ENCODE assay signal across 21 cellular contexts in the genomic region with DNA sequence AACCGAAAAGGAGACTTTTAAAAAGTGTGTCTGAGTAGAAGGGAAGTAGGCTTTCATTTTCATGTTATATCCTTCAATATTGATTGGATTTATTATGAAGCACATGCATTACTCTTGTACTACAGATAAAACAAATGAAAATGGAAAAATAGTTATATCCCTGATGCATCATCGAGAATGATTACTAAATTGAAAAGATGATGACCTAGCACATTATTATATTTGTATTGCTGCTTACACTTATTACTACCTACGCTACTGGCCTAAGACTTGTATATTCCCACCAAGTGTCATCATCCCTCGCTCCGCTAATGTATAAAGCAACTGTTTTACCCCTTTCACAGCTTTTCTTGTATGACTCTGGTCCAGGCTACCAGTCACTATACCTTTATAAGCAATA.
A peak's percentile ranks its signal among the peaks of the same experiment; 100 is the strongest.
DNase-seq lines count a peak whose midpoint lies in the region; ATAC-seq, FAIRE-seq and TF ChIP-seq lines count a peak whose summit lies in the region.
"Had no signal": no experiment of that assay in that cellular context is flagged by ENCODE, and none has a peak within 500 bp of the region (broad histone marks: within the 10 kb centered on the region; RNA-seq: fewer than 3 reads in every experiment).

No MANE protein-coding gene starts in this region.

- TF ChIP-seq POLR2A in HepG2 (IDR thresholded peaks at IDR 0.05; ENCODE audit: insufficient read depth in 1 of 2, low read depth in 2 of 2, low read length in 2 of 2), result no peak
- no peak for TF ChIP-seq POLR2A in right lobe of liver (IDR thresholded peaks at IDR 0.05)

- H3K79me2 ChIP-seq in HepG2 (ENCODE audit: insufficient read depth, low read length) (no peaks in the 10 kb centered on the region), smooth muscle cell (ENCODE audit: low read depth) (no peaks in the 10 kb centered on the region), GM23338 (replicated peaks; ENCODE audit: insufficient read depth) (no peaks in the 10 kb centered on the region)

- intact Hi-C loops in HepG2 (cut with micrococcal nuclease; ENCODE audit: unreplicated experiment) (no loop called here), right lobe of liver (cut with DNase I) (no loop called here)
- intact Hi-C loops in activated naive CD4-positive, alpha-beta T cell treated with anti-CD3 and anti-CD28 coated beads for 36 hours (cut with micrococcal nuclease), result no loop called here

- 13% methylated on average over 5 of the region's 5 CpGs for WGBS in HepG2 (ENCODE audit: low lambda C conversion rate)
- 61% methylated on average over 5 of the region's 5 CpGs for WGBS in right lobe of liver (ENCODE audit: insufficient coverage, low coverage, low lambda C conversion rate, missing lambda C conversion rate)
- 95% methylated on average over 5 of the region's 5 CpGs for WGBS in smooth muscle cell (ENCODE audit: low lambda C conversion rate)

- H3K4me1 Mint-ChIP-seq in nephron (peaks cover 14% of the 10 kb centered on the region), GM23338 (no peaks in the 10 kb centered on the region)
- H3K4me1 Mint-ChIP-seq in activated naive CD4-positive, alpha-beta T cell treated with anti-CD3 and anti-CD28 coated beads for 36 hours (ENCODE audit: low read depth), result no peaks in the 10 kb centered on the region
- H3K4me1 Mint-ChIP-seq: B cell; CD4-positive, CD25-positive, alpha-beta regulatory T cell had no signal

- H3K9me2 ChIP-seq in GM23338 (ENCODE audit: insufficient read depth), result peaks cover 3% of the 10 kb centered on the region; the same call in 1 of the 2 replicates

- DNase-seq in HepG2 (ENCODE audit: low spot score) (no peak), right lobe of liver (no peak), smooth muscle cell (lab: John Stamatoyannopoulos, UW; ENCODE audit: unreplicated experiment) (no peak), GM23338 (ENCODE audit: low spot score) (no peak)
- DNase-seq in activated naive CD4-positive, alpha-beta T cell treated with anti-CD3 and anti-CD28 coated beads for 36 hours, result no peak
- DNase-seq: Caco-2; CD4-positive, CD25-positive, alpha-beta regulatory T cell; CD8-positive, alpha-beta T cell; DMS153; DND-41; H7; HCEC 1CT had no signal

- H3K4me3 Mint-ChIP-seq in nephron (no peak overlapping the region), GM23338 (no peak overlapping the region)
- no peak overlapping the region for H3K4me3 Mint-ChIP-seq in activated naive CD4-positive, alpha-beta T cell treated with anti-CD3 and anti-CD28 coated beads for 36 hours
- H3K4me3 Mint-ChIP-seq: B cell; CD4-positive, CD25-positive, alpha-beta regulatory T cell; CD8-positive, alpha-beta T cell had no signal

- POLR2A ChIA-PET in HepG2 (lab: Yijun Ruan, JAX), result no interaction called here

- ATAC-seq in HepG2, result no peak
- no peak for ATAC-seq in right lobe of liver
- no peak for ATAC-seq in GM23338
- ATAC-seq: CD8-positive, alpha-beta T cell had no signal

- H3K4me1 ChIP-seq in HepG2 (ENCODE audit: insufficient read depth, low read length) (no peaks in the 10 kb centered on the region), right lobe of liver (no peaks in the 10 kb centered on the region), smooth muscle cell (ENCODE audit: low read depth) (no peaks in the 10 kb centered on the region), GM23338 (ENCODE audit: insufficient read depth) (no peaks in the 10 kb centered on the region)
- H3K4me1 ChIP-seq: BLaER1, Caco-2 had no signal

- H2AFZ ChIP-seq in HepG2 (ENCODE audit: low read length), result no peak overlapping the region
- peak overlapping the region; percentile 65 for H2AFZ ChIP-seq in smooth muscle cell (ENCODE audit: low read depth)
- no peak overlapping the region for H2AFZ ChIP-seq in GM23338

- H3K27me3 Mint-ChIP-seq in nephron (ENCODE audit: low read depth), result no peaks in the 10 kb centered on the region
- H3K27me3 Mint-ChIP-seq in GM23338 (ENCODE audit: insufficient read depth, low read depth, poor library complexity), result no peaks in the 10 kb centered on the region
- H3K27me3 Mint-ChIP-seq in activated naive CD4-positive, alpha-beta T cell treated with anti-CD3 and anti-CD28 coated beads for 36 hours (ENCODE audit: low read depth), result no peaks in the 10 kb centered on the region
- H3K27me3 Mint-ChIP-seq: B cell; CD4-positive, CD25-positive, alpha-beta regulatory T cell had no signal

- H3K4me2 ChIP-seq in HepG2 (ENCODE audit: low read depth, low read length) (no peak overlapping the region), smooth muscle cell (no peak overlapping the region), GM23338 (no peak overlapping the region)
- H3K4me2 ChIP-seq: BLaER1 had no signal

- in situ Hi-C loops in HepG2 (cut with HindIII; ENCODE audit: extremely low pct_ligation_motif_present, low pct_unique_long_range_greater_than_20kb), result no loop called here

- H3K4me3 ChIP-seq in HepG2 (replicated peaks in 1 of 3; ENCODE audit: insufficient read depth in 1 of 3, low read depth in 2 of 3, low read length in 3 of 3) (no peak overlapping the region), right lobe of liver (no peak overlapping the region), smooth muscle cell (no peak overlapping the region), GM23338 (no peak overlapping the region)
- H3K4me3 ChIP-seq: BLaER1 had no signal

- H4K20me1 ChIP-seq in HepG2 (ENCODE audit: insufficient read depth, low read length) (no peaks in the 10 kb centered on the region), smooth muscle cell (ENCODE audit: low read depth) (no peaks in the 10 kb centered on the region), GM23338 (replicated peaks; ENCODE audit: insufficient read depth) (no peaks in the 10 kb centered on the region)
- H4K20me1 ChIP-seq: BLaER1 had no signal

- H3K27ac ChIP-seq in HepG2 (ENCODE audit: extremely low read length, insufficient read depth, low read length) (no peak overlapping the region), right lobe of liver (no peak overlapping the region), smooth muscle cell (ENCODE audit: low read depth) (no peak overlapping the region), GM23338 (ENCODE audit: low read depth) (no peak overlapping the region)
- H3K27ac ChIP-seq: 22Rv1, BLaER1, C4-2B had no signal

- CTCF ChIA-PET in HepG2 (lab: Yijun Ruan, JAX; ENCODE audit: low intra/inter-chr PET ratio, low total read pairs), result no interaction called here
- CTCF ChIA-PET in activated naive CD4-positive, alpha-beta T cell treated with anti-CD3 and anti-CD28 coated beads for 36 hours (lab: Charles Lee), result no interaction called here

- H3F3A ChIP-seq in smooth muscle cell (ENCODE audit: low read depth) (no peaks in the 10 kb centered on the region), GM23338 (replicated peaks; ENCODE audit: low read depth) (no peaks in the 10 kb centered on the region)

- no TSS peak for BruUV-seq in HepG2 (replicated peaks; lab: Mats Ljungman, UMichigan)

- H3K9ac ChIP-seq in HepG2 (ENCODE audit: insufficient read depth, low read depth, low read length) (no peak overlapping the region), smooth muscle cell (ENCODE audit: low read depth) (no peak overlapping the region)
- H3K9ac ChIP-seq: BLaER1 had no signal

- no peaks in the 10 kb centered on the region; a peak in 1 of 5 replicates for H3K27me3 ChIP-seq in HepG2 (ENCODE audit: control insufficient read depth in 1 of 2, insufficient read depth in 2 of 2, low read length in 2 of 2)
- no peaks in the 10 kb centered on the region for H3K27me3 ChIP-seq in right lobe of liver
- H3K27me3 ChIP-seq in smooth muscle cell (ENCODE audit: low read depth), result no peaks in the 10 kb centered on the region
- no peaks in the 10 kb centered on the region for H3K27me3 ChIP-seq in GM23338 (ENCODE audit: insufficient read depth)
- H3K27me3 ChIP-seq: BLaER1 had no signal

- TF ChIP-seq EP300 in HepG2 (IDR thresholded peaks at IDR 0.05; ENCODE audit: low read depth in 2 of 2, low read length in 2 of 2) (no peak), HepG2 (CRISPR knock-in tag; IDR thresholded peaks at IDR 0.05; ENCODE audit: borderline replicate concordance) (no peak)

- H3K27ac Mint-ChIP-seq in nephron (peak overlapping the region; percentile 74 to 96 (median 86)), GM23338 (no peak overlapping the region)
- H3K27ac Mint-ChIP-seq in activated naive CD4-positive, alpha-beta T cell treated with anti-CD3 and anti-CD28 coated beads for 36 hours, result no peak overlapping the region
- H3K27ac Mint-ChIP-seq: B cell; CD4-positive, CD25-positive, alpha-beta regulatory T cell; CD8-positive, alpha-beta T cell had no signal

- H3K36me3 Mint-ChIP-seq in nephron (ENCODE audit: low read depth), result no peaks in the 10 kb centered on the region
- no peaks in the 10 kb centered on the region for H3K36me3 Mint-ChIP-seq in GM23338 (ENCODE audit: low read depth)
- H3K36me3 Mint-ChIP-seq in activated naive CD4-positive, alpha-beta T cell treated with anti-CD3 and anti-CD28 coated beads for 36 hours (ENCODE audit: low read depth), result no peaks in the 10 kb centered on the region
- H3K36me3 Mint-ChIP-seq: CD4-positive, CD25-positive, alpha-beta regulatory T cell; CD8-positive, alpha-beta T cell had no signal

- H3K9me3 Mint-ChIP-seq in nephron (no peaks in the 10 kb centered on the region), GM23338 (no peaks in the 10 kb centered on the region)
- H3K9me3 Mint-ChIP-seq in activated naive CD4-positive, alpha-beta T cell treated with anti-CD3 and anti-CD28 coated beads for 36 hours, result no peaks in the 10 kb centered on the region

- H3K36me3 ChIP-seq in HepG2 (replicated peaks in 1 of 2; ENCODE audit: control insufficient read depth in 1 of 2, insufficient read depth in 2 of 2, low read length in 2 of 2), result no peaks in the 10 kb centered on the region
- no peaks in the 10 kb centered on the region for H3K36me3 ChIP-seq in right lobe of liver
- no peaks in the 10 kb centered on the region for H3K36me3 ChIP-seq in smooth muscle cell (ENCODE audit: low read depth)
- no peaks in the 10 kb centered on the region for H3K36me3 ChIP-seq in GM23338 (ENCODE audit: insufficient read depth)
- H3K36me3 ChIP-seq: BLaER1 had no signal

- no peak for TF ChIP-seq RAD21 in HepG2 (CRISPR knock-in tag; IDR thresholded peaks at IDR 0.05)

- TF ChIP-seq CTCF in HepG2 (CRISPR knock-in tag; IDR thresholded peaks at IDR 0.05) (no peak), right lobe of liver (IDR thresholded peaks at IDR 0.05) (no peak), nephron (IDR thresholded peaks at IDR 0.05; ENCODE audit: unreplicated experiment in 3 of 3) (no peak), smooth muscle cell (IDR thresholded peaks at IDR 0.05; ENCODE audit: borderline replicate concordance, insufficient read depth, poor library complexity, severe bottlenecking) (no peak), GM23338 (conservative IDR thresholded peaks at IDR 0.05; ENCODE audit: low read depth in 2 of 2) (no peak)

- H3K9me3 ChIP-seq in HepG2 (ENCODE audit: low read length) (no peaks in the 10 kb centered on the region), right lobe of liver (no peaks in the 10 kb centered on the region), smooth muscle cell (replicated peaks; ENCODE audit: low read depth) (no peaks in the 10 kb centered on the region)
- H3K9me3 ChIP-seq: BLaER1, Caco-2 had no signal

- no peak for FAIRE-seq in HepG2 (lab: Jason Lieb, UNC)
- FAIRE-seq: A204.1, G401.6, GM12892, H1 had no signal

TF ChIP-seq in HepG2, 621 proteins besides CTCF, POLR2A, EP300 and RAD21 (continues in another document):
- TF ChIP-seq MAFK (conservative IDR thresholded peaks at IDR 0.05 in 1 of 2, IDR thresholded peaks at IDR 0.05 in 1 of 2; ENCODE audit: low read length in 2 of 2), result peak; percentile 51 to 71

TF ChIP-seq in GM23338, 12 proteins besides CTCF, POLR2A, EP300 and RAD21 (continues in another document):
- TF ChIP-seq JUNB (IDR thresholded peaks at IDR 0.05; ENCODE audit: unreplicated experiment), result no peak

Comparison
In these comparisons a context has a peak if more than half of its experiments do, and no peak if none do; other contexts are left out.
1. H3K27ac Mint-ChIP-seq: peak in nephron (3 of 3); none in GM23338 (single experiment) and activated naive CD4-positive, alpha-beta T cell treated with anti-CD3 and anti-CD28 coated beads for 36 hours (single experiment).